ENCODE assay signal across 13 cellular contexts in genomic region chr12:57993834-57994233, GRCh38. TPM values are rescaled to one million over a fixed set of nuclear protein-coding genes. Genes with fewer than 3 reads are reported as not detected.
DNase-seq lines count a peak whose midpoint lies in the region; ATAC-seq, FAIRE-seq and TF ChIP-seq lines count a peak whose summit lies in the region.
"Had no signal": no experiment of that assay in that cellular context is flagged by ENCODE, and none has a peak within 500 bp of the region (broad histone marks: within the 10 kb centered on the region; RNA-seq: fewer than 3 reads in every experiment).

No MANE protein-coding gene starts in this region.

- H3K4me3 ChIP-seq in bronchial epithelial cell (ENCODE audit: low read depth, low read length) (no peak overlapping the region), coronary artery (no peak overlapping the region)

- no peak for FAIRE-seq in bronchial epithelial cell (lab: Jason Lieb, UNC)
- FAIRE-seq: A204.1, H54 had no signal

- H3K4me1 ChIP-seq in foreskin keratinocyte = peaks cover 11% of the 10 kb centered on the region

- DNase-seq in HCEC 1CT = peak; percentile 6
- DNase-seq in RWPE1 (ENCODE audit: low spot score) = peak; percentile 35
- DNase-seq in bronchial epithelial cell (ENCODE audit: low read depth) = peak; percentile 90
- peak; percentile 42 to 73 for DNase-seq in foreskin keratinocyte
- DNase-seq in NCI-H1048 (lab: John Stamatoyannopoulos, UW) = no peak
- no peak for DNase-seq in coronary artery (ENCODE audit: low spot score)
- DNase-seq: C1 segment of cervical spinal cord; Calu3; CD4-positive, alpha-beta T cell; DMS 273 treated with DMSO at 0.1 percent for 48 hours had no signal

- POLR2A ChIA-PET in RWPE1 (lab: Yijun Ruan, JAX; ENCODE audit: low non-redundant PET) = no interaction called here

- H3K27ac ChIP-seq in RWPE1 (no peak overlapping the region), foreskin keratinocyte (no peak overlapping the region), coronary artery (no peak overlapping the region)

- ATAC-seq in foreskin keratinocyte (peak; percentile 64), HG03039 (IDR thresholded peaks at IDR 0.05; ENCODE audit: unreplicated experiment) (no peak)

- no peak for TF ChIP-seq CTCF in RWPE1 (conservative IDR thresholded peaks at IDR 0.05; ENCODE audit: low read depth)
- TF ChIP-seq CTCF in bronchial epithelial cell (IDR thresholded peaks at IDR 0.05; ENCODE audit: insufficient read depth, low read length, severe bottlenecking) = no peak
- no peak for TF ChIP-seq CTCF in foreskin keratinocyte (conservative IDR thresholded peaks at IDR 0.05)
- TF ChIP-seq CTCF in coronary artery (IDR thresholded peaks at IDR 0.05) = no peak

- no peaks in the 10 kb centered on the region for H3K36me3 ChIP-seq in bronchial epithelial cell (ENCODE audit: control insufficient read depth, insufficient read depth, low read length)

- no peaks in the 10 kb centered on the region for H3K27me3 ChIP-seq in bronchial epithelial cell (ENCODE audit: control insufficient read depth, insufficient read depth, low read length)
- no peaks in the 10 kb centered on the region for H3K27me3 ChIP-seq in foreskin keratinocyte

- CTCF ChIA-PET in RWPE1 (lab: Yijun Ruan, JAX) = interaction anchor here (0.6 kb wide), 2 partner anchors 132 to 390 kb away, joined by 3 to 6 read pairs; no protein-coding TSS in a partner anchor

RNA-seq across cellular contexts. Expression of gene ATP23, which starts 52.5 kb away (rescaled TPM):
- total RNA-seq in bronchial epithelial cell (6.6 and 10.8 TPM in 2 replicates), foreskin keratinocyte (6.3 and 6.5 TPM in 2 replicates)
- 8.6 and 9.9 TPM in 2 replicates for polyA plus RNA-seq in foreskin keratinocyte

Comparison
In these comparisons a context has a peak if more than half of its experiments do, and no peak if none do; other contexts are left out.
1. DNase-seq: peak in HCEC 1CT (single experiment), RWPE1 (single experiment), bronchial epithelial cell (single experiment) and foreskin keratinocyte (2 of 2); none in NCI-H1048 (single experiment) and coronary artery (single experiment).